8 cellular contexts compared by ENCODE assay signal in the genomic region with DNA sequence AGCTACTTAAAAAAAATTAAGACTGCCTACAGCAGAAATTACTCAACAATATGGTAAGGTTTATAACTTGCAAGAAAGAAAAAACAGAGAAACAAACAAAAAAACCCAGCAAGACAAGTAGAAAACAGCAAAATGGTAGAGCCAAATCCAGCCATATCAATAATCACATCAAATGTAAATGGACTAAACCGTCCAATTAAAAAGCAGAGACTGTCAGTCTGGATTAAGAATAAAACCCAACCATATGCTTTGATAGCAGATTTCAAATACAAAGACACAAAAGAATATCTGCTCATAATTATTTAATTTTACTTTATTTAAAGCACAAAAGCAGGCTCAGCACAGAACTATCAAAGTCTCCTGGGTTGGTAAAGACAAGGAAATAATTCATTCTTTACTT.
"Had no signal": no experiment of that assay in that cellular context is flagged by ENCODE, and none has a peak within 500 bp of the region (broad histone marks: within the 10 kb centered on the region; RNA-seq: fewer than 3 reads in every experiment).

No MANE protein-coding gene starts in this region.

- H3K27ac ChIP-seq: HL-60, KMS-11 had no signal

- FAIRE-seq: HepG2, HTR-8/SVneo had no signal

- ATAC-seq: HepG2 had no signal

- H3K4me2 ChIP-seq: KMS-11 had no signal

- H3K9ac ChIP-seq: KMS-11 had no signal

- DNase-seq: IMR-90, KBM-7, KG1 had no signal

- H3K27me3 Mint-ChIP-seq: IgD-negative memory B cell had no signal
